ENCODE assay signal across 1 cellular context in the genomic region with DNA sequence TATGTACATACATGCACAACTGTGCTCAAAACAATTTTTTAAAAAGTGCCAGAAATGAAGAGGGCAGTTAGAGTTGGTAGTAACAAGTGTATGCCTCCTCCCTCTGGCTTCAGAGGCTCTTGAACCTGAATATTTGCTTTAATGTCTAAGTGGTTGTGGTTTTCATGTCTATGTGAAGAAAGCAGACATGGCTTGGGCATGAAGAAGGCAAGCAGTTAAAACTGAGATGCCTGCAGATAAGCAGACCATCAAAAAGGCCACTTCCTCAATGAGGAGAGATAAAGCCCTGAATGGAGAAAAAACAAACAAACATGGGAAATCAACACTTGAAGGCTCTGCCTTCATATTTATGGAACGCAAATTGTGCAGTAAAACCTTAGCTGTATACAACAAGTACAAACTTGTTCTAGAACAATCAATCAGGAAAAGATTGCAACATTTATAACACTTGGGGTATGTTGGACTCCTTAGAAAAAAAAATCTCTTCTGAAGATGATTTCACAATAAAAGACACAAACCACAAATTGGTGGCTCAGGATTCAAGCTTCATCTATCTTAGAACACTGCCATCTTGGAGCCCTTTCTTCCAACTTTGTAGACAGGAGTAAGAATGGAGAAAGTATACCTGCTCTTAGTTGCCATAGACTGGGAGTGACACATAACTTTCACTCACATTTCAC.
TF ChIP-seq lines count a peak whose summit lies in the region.

No MANE protein-coding gene starts in this region.

TF ChIP-seq in K562, 482 proteins besides CTCF, POLR2A, EP300 and RAD21:
- 0 out of 2 replicates have a peak, but pooled peaks have one; percentile 10 for TF ChIP-seq CEBPB (tag; IDR thresholded peaks at IDR 0.05)
- TF ChIP-seq PHF20 (IDR thresholded peaks at IDR 0.05; ENCODE audit: partially characterized antibody) = no peak
